In genomic region chr1:2501820-2502119, GRCh38 we compare ENCODE assay signal across 26 cellular contexts.
"Had no signal": no experiment of that assay in that cellular context is flagged by ENCODE, and none has a peak within 500 bp of the region (broad histone marks: within the 10 kb centered on the region; RNA-seq: fewer than 3 reads in every experiment).

No MANE protein-coding gene starts in this region.

- H3K27ac ChIP-seq: brain microvascular endothelial cell, coronary artery, esophagus muscularis mucosa, foreskin keratinocyte, gastrocnemius medialis, heart left ventricle, VCaP had no signal

- H3K4me1 ChIP-seq: foreskin keratinocyte had no signal

- H3K9me3 ChIP-seq: esophagus muscularis mucosa, gastrocnemius medialis, heart left ventricle had no signal

- H3K27me3 ChIP-seq: brain microvascular endothelial cell, foreskin keratinocyte had no signal

- H3K36me3 ChIP-seq: brain microvascular endothelial cell, esophagus muscularis mucosa, gastrocnemius medialis, heart left ventricle had no signal

- DNase-seq: activated B cell treated with CpG ODN at 0.5 μM for 24 hours; activated CD4-positive, alpha-beta T cell treated with anti-CD3 and anti-CD28 coated beads for 48 hours; activated CD4-positive, alpha-beta T cell treated with anti-CD3 and anti-CD28 coated beads, Interleukin-2, amount 50 U/mL, for 1 hour; activated CD4-positive, alpha-beta T cell treated with anti-CD3 and anti-CD28 coated beads, Interleukin-2, amount 50 U/mL, for 48 hours; activated CD8-positive, alpha-beta memory T cell treated with anti-CD3 and anti-CD28 coated beads for 24 hours; activated CD8-positive, alpha-beta T cell treated with anti-CD3 and anti-CD28 coated beads for 36 hours; activated effector memory CD4-positive, alpha-beta T cell treated with Interleukin-2 at 50 U/mL for 16 hours; activated gamma-delta T cell treated with Interleukin-2 at 50 U/mL for 16 hours; activated naive CD4-positive, alpha-beta T cell treated with anti-CD3 and anti-CD28 coated beads, Interleukin-2, amount 50 U/mL, for 16 hours; activated naive CD4-positive, alpha-beta T cell treated with Interleukin-2 at 50 U/mL for 16 hours; activated T-cell treated with anti-CD3 and anti-CD28 coated beads, Interleukin-2, amount 50 U/mL, for 4 hours; amniotic stem cell; anterior cingulate cortex; brain microvascular endothelial cell; dermis blood vessel endothelial cell; effector CD4-positive, alpha-beta T cell; effector memory CD8-positive, alpha-beta T cell; erythroblast; foreskin keratinocyte; gastrocnemius medialis; glutamatergic neuron; heart left ventricle; T-helper 2 cell had no signal

- H3K4me3 ChIP-seq: coronary artery, esophagus muscularis mucosa, gastrocnemius medialis, heart left ventricle had no signal
